ENCODE assay signal across 1 cellular context in the genomic region with DNA sequence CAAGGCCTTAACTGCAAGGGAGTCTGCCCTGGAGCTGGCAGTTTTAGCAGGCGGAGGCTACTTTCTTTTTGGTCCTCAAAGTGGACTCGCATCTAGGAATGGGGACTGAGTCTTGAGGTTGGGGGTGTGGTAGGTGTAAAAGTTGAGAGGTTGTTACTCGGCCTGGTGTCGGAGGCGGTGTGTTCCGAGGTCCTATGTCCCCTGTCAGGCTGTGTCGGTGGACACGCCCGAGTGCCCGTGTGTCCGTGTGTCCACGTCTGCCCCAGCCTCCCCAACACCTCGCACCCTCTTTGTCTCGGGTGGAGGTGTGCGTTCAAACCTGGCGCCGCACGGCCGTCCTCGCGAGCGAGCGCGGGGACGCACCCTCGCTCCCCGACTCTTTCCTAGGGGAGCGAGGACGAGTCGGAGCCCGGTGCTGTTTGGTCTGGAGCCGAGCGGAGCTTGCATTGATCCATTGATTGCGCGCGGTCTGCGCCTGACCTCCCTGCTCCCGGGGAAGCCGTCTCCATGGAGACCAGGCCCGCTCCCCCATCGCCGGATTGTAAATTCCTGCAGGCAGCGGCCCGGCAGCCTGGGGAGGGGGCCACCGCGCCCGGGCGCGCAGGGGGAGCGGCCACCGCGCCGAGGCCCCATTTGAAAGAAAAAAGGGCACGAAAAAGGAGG.
TF ChIP-seq lines count a peak whose summit lies in the region.

No MANE protein-coding gene starts in this region.

TF ChIP-seq in IMR-90, 13 proteins besides CTCF, POLR2A, EP300 and RAD21:
- TF ChIP-seq BHLHE40 (IDR thresholded peaks at IDR 0.05; ENCODE audit: low read depth, low read length) (no peak), SMC3 (IDR thresholded peaks at IDR 0.05; ENCODE audit: low read depth, low read length) (no peak), RCOR1 (IDR thresholded peaks at IDR 0.05; ENCODE audit: insufficient replicate concordance, low read length) (no peak), MAZ (IDR thresholded peaks at IDR 0.05; ENCODE audit: borderline replicate concordance, low read depth, low read length) (no peak; the same call in 1 of the 2 replicates), NFE2L2 (IDR thresholded peaks at IDR 0.05; ENCODE audit: low read depth, low read length) (no peak), FOS (IDR thresholded peaks at IDR 0.05; ENCODE audit: low read depth, low read length) (no peak), MAFK (IDR thresholded peaks at IDR 0.05; ENCODE audit: low read depth, low read length) (no peak), RFX5 (IDR thresholded peaks at IDR 0.05; ENCODE audit: low read depth, low read length) (no peak), CEBPB (IDR thresholded peaks at IDR 0.05; ENCODE audit: low read depth, low read length) (no peak), MXI1 (IDR thresholded peaks at IDR 0.05; ENCODE audit: borderline replicate concordance, low read depth, low read length) (no peak), CHD1 (IDR thresholded peaks at IDR 0.05; ENCODE audit: low read depth, low read length) (no peak)
- TF ChIP-seq, protein P1, sequence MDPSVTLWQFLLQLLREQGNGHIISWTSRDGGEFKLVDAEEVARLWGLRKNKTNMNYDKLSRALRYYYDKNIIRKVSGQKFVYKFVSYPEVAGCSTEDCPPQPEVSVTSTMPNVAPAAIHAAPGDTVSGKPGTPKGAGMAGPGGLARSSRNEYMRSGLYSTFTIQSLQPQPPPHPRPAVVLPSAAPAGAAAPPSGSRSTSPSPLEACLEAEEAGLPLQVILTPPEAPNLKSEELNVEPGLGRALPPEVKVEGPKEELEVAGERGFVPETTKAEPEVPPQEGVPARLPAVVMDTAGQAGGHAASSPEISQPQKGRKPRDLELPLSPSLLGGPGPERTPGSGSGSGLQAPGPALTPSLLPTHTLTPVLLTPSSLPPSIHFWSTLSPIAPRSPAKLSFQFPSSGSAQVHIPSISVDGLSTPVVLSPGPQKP (IDR thresholded peaks at IDR 0.05; ENCODE audit: borderline replicate concordance, low read depth, low read length): no peak
- TF ChIP-seq, protein P2, sequence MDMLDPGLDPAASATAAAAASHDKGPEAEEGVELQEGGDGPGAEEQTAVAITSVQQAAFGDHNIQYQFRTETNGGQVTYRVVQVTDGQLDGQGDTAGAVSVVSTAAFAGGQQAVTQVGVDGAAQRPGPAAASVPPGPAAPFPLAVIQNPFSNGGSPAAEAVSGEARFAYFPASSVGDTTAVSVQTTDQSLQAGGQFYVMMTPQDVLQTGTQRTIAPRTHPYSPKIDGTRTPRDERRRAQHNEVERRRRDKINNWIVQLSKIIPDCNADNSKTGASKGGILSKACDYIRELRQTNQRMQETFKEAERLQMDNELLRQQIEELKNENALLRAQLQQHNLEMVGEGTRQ (IDR thresholded peaks at IDR 0.05; ENCODE audit: low read depth, low read length): no peak
TF ChIP-seq in IMR-90: peak in this region for 0.
